ENCODE assay signal across 1 cellular context in the genomic region with DNA sequence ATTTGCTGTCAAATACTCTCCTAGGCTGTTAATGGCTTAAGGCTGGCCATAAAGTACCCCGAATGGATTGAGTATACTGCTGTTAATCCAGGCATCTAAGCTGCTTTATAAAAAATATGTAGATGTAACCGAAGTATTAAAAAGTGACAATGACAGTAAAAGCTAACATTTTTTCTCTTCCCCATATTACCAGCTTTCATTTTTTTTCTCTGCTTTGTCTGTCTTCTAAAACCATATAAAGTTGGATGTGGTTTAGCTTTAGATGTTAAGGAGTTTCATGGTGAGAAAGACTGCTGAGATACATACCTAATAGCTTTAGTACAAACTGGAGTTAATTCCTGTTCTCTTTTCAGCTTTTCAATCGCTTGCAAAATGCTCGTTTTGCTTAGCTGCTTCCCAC.
TF ChIP-seq lines count a peak whose summit lies in the region.

No MANE protein-coding gene starts in this region.

TF ChIP-seq in K562, 482 proteins besides CTCF, POLR2A, EP300 and RAD21:
- TF ChIP-seq, protein P1, sequence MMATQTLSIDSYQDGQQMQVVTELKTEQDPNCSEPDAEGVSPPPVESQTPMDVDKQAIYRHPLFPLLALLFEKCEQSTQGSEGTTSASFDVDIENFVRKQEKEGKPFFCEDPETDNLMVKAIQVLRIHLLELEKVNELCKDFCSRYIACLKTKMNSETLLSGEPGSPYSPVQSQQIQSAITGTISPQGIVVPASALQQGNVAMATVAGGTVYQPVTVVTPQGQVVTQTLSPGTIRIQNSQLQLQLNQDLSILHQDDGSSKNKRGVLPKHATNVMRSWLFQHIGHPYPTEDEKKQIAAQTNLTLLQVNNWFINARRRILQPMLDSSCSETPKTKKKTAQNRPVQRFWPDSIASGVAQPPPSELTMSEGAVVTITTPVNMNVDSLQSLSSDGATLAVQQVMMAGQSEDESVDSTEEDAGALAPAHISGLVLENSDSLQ (IDR thresholded peaks at IDR 0.05) = 0 out of 2 replicates have a peak, but pooled peaks have one; percentile 1
- TF ChIP-seq SMAD4 (CRISPR knock-in tag; conservative IDR thresholded peaks at IDR 0.05) = no peak
